ENCODE assay signal across 15 cellular contexts in the genomic region with DNA sequence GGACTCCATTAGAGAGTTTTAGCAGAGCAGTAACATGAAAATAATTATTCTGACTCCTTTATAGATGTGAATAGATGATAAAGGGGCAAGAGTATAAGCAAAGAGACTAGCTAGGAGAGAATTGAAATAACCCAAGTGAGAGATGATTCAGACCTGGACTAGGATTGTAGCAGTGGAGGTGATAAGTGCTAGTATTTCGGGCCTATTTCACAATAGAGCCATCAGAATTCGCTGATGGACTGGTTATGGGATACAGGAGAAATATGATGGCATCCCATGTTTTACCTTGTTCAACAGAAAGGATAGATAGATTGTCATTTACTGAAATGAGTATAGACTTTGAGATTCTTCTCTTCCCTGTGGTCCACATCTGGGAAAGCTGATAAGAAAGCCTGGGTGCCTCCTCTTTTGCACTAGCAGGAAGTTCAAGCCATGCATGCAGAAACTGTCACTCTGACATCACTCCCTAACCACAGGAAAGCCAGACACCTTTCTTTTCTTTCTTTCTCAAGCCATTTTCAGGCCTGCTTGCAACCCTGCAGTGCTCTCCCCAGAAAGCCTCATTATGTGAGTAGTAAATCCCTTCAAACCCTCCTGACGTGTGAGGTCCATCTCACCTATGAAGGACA. TPM values are rescaled to one million over a fixed set of nuclear protein-coding genes. Genes with fewer than 3 reads are reported as not detected.
DNase-seq lines count a peak whose midpoint lies in the region; ATAC-seq and TF ChIP-seq lines count a peak whose summit lies in the region.
"Had no signal": no experiment of that assay in that cellular context is flagged by ENCODE, and none has a peak within 500 bp of the region (broad histone marks: within the 10 kb centered on the region; RNA-seq: fewer than 3 reads in every experiment).

No MANE protein-coding gene starts in this region.

- H3K56ac ChIP-seq in H9 (ENCODE audit: insufficient read length, low read depth, low read length): no peak overlapping the region

- H2BK15ac ChIP-seq in H9 (ENCODE audit: low read depth, low read length): no peak overlapping the region

- H3K4ac ChIP-seq in H9 (ENCODE audit: low read depth, low read length): no peak overlapping the region

- no peak overlapping the region for H3K4me3 ChIP-seq in fibroblast of villous mesenchyme (ENCODE audit: low read depth, low read length)
- H3K4me3 ChIP-seq: GM23338 had no signal

- H3K4me2 ChIP-seq in H9 (ENCODE audit: insufficient read depth, insufficient read length, low read length): no peak overlapping the region
- H3K4me2 ChIP-seq: GM23338 had no signal

- H3K18ac ChIP-seq in H9 (ENCODE audit: insufficient read length, low read depth, low read length): no peak overlapping the region

- H3K23me2 ChIP-seq in H9 (ENCODE audit: insufficient read length, low read depth, low read length, poor library complexity, severe bottlenecking): no peaks in the 10 kb centered on the region

- DNase-seq in fibroblast of villous mesenchyme (ENCODE audit: low read depth) (peak; percentile 4), NCI-H1105 treated with DMSO at 0.1 percent for 48 hours (lab: John Stamatoyannopoulos, UW) (no peak), NCI-H2081 (lab: John Stamatoyannopoulos, UW) (no peak), H9 (no peak)
- no peak for DNase-seq in naive thymus-derived CD8-positive, alpha-beta T cell
- DNase-seq: activated T-cell treated with anti-CD3 and anti-CD28 coated beads, Interleukin-2, amount 50 U/mL, for 72 hours; foreskin keratinocyte; mesenchymal stem cell; NCI-H82 had no signal

- no peaks in the 10 kb centered on the region for H3K79me1 ChIP-seq in H9 (ENCODE audit: insufficient read depth, low read depth, low read length, poor library complexity, severe bottlenecking)

- no peaks in the 10 kb centered on the region for H4K20me1 ChIP-seq in H9 (ENCODE audit: control insufficient read depth, insufficient read depth, insufficient read length)

- POLR2A ChIA-PET in naive thymus-derived CD8-positive, alpha-beta T cell (lab: Charles Lee): no interaction called here

- no peaks in the 10 kb centered on the region for H3K79me2 ChIP-seq in H9 (ENCODE audit: insufficient read depth, low read length)

- H2AK5ac ChIP-seq in H9 (ENCODE audit: insufficient read length, low read length): no peak overlapping the region

- peaks cover under 1 to 9% (median 4%) of the 10 kb centered on the region in 5 donors for H3K27me3 Mint-ChIP-seq in naive thymus-derived CD8-positive, alpha-beta T cell
- H3K27me3 Mint-ChIP-seq in H9 (ENCODE audit: low read depth): no peaks in the 10 kb centered on the region

- no peak overlapping the region for H3K27ac Mint-ChIP-seq in naive thymus-derived CD8-positive, alpha-beta T cell
- no peak overlapping the region; a peak in 1 of 7 replicates for H3K27ac Mint-ChIP-seq in H9
- H3K27ac Mint-ChIP-seq: activated T-cell treated with anti-CD3 and anti-CD28 coated beads, Interleukin-2, amount 50 U/mL, for 72 hours; GM23338 had no signal

- H2BK12ac ChIP-seq in H9 (ENCODE audit: insufficient read length, low read depth, low read length): no peak overlapping the region

- no peak overlapping the region for H4K5ac ChIP-seq in H9 (ENCODE audit: insufficient read length, low read depth, low read length)

- H2BK5ac ChIP-seq in H9 (ENCODE audit: insufficient read length, low read length): no peak overlapping the region

- H4K8ac ChIP-seq in H9 (replicated peaks; ENCODE audit: insufficient read length, low read depth, low read length): no peak overlapping the region

- no peak overlapping the region for H3K4me3 Mint-ChIP-seq in naive thymus-derived CD8-positive, alpha-beta T cell
- H3K4me3 Mint-ChIP-seq in H9: no peak overlapping the region
- H3K4me3 Mint-ChIP-seq: activated T-cell treated with anti-CD3 and anti-CD28 coated beads, Interleukin-2, amount 50 U/mL, for 72 hours; GM23338 had no signal

- peaks cover 0 to 3% (median 0%) of the 10 kb centered on the region in 3 donors for H3K36me3 Mint-ChIP-seq in naive thymus-derived CD8-positive, alpha-beta T cell
- H3K36me3 Mint-ChIP-seq in H9 (ENCODE audit: insufficient read depth in 1 of 3, low read depth in 3 of 3): peaks cover 15 to 42% (median 17%) of the 10 kb centered on the region in 3 experiments

- no peak overlapping the region for H3K9ac ChIP-seq in H9 (ENCODE audit: extremely low read depth, insufficient read length, low read length)

- H3K4me1 ChIP-seq in H9 (ENCODE audit: insufficient read depth, low read length): no peaks in the 10 kb centered on the region
- H3K4me1 ChIP-seq: foreskin keratinocyte had no signal

- no CpG with 5 or more reads among the region's 3 CpGs for WGBS in H9 (ENCODE audit: extremely low coverage, insufficient read length, low lambda C conversion rate)

- no peak overlapping the region for H3T11ph ChIP-seq in H9 (ENCODE audit: low read length)

- peaks cover 0 to 6% (median 0%) of the 10 kb centered on the region in 9 donors for H3K9me3 Mint-ChIP-seq in naive thymus-derived CD8-positive, alpha-beta T cell
- peaks cover 14 to 20% of the 10 kb centered on the region in 2 experiments for H3K9me3 Mint-ChIP-seq in H9

- H2BK120ac ChIP-seq in H9 (ENCODE audit: low read depth, low read length, poor library complexity, severe bottlenecking): no peak overlapping the region

- no peak overlapping the region for H2AFZ ChIP-seq in H9 (ENCODE audit: low read length)
- H2AFZ ChIP-seq: GM23338 had no signal

- H2BK20ac ChIP-seq in H9 (ENCODE audit: low read depth, low read length, poor library complexity, severe bottlenecking): no peak overlapping the region

- TF ChIP-seq CTCF in fibroblast of villous mesenchyme (IDR thresholded peaks at IDR 0.05; ENCODE audit: insufficient read depth, low read depth, low read length) (no peak), H9 (conservative IDR thresholded peaks at IDR 0.05) (no peak)

- no peak overlapping the region for H3K27ac ChIP-seq in H9 (ENCODE audit: insufficient read length, low read depth, low read length)
- H3K27ac ChIP-seq: foreskin keratinocyte had no signal

- H4K91ac ChIP-seq in H9 (ENCODE audit: insufficient read length, low read depth, low read length): no peak overlapping the region

- ATAC-seq in GM18508 (IDR thresholded peaks at IDR 0.05; ENCODE audit: insufficient read depth, unreplicated experiment) (peak; percentile 74), GM21526 (IDR thresholded peaks at IDR 0.05; ENCODE audit: low FRiP score, unreplicated experiment) (peak; percentile 81), HG03432 (IDR thresholded peaks at IDR 0.05; ENCODE audit: unreplicated experiment) (peak; percentile 88)
- ATAC-seq in naive thymus-derived CD8-positive, alpha-beta T cell: no peak
- ATAC-seq: activated T-cell treated with anti-CD3 and anti-CD28 coated beads, Interleukin-2, amount 50 U/mL, for 72 hours; foreskin keratinocyte; GM23338 had no signal

- H3K23ac ChIP-seq in H9 (ENCODE audit: insufficient read length, low read depth, low read length): no peak overlapping the region

- no peak overlapping the region for H3K14ac ChIP-seq in H9 (ENCODE audit: insufficient read depth, low read length)

- H3K4me1 Mint-ChIP-seq in naive thymus-derived CD8-positive, alpha-beta T cell: no peaks in the 10 kb centered on the region
- H3K4me1 Mint-ChIP-seq in H9: 0 out of 4 replicates have a peak, but pooled peaks cover 3 to 4% of the 10 kb centered on the region in 2 experiments
- H3K4me1 Mint-ChIP-seq: GM23338 had no signal

- H3K9me3 ChIP-seq in H9 (ENCODE audit: control insufficient read depth, low read depth, low read length): no peaks in the 10 kb centered on the region

- no peaks in the 10 kb centered on the region for H3K27me3 ChIP-seq in H9 (ENCODE audit: insufficient read depth, low read length)
- H3K27me3 ChIP-seq: foreskin keratinocyte had no signal

RNA-seq across cellular contexts. Expression of a gene that starts 25.3 kb away (rescaled TPM):
- total RNA-seq in fibroblast of villous mesenchyme (not detected in 2 replicates), H9 (2021) (2.3 and 2.5 TPM in 2 replicates)
- not detected for total RNA-seq in naive thymus-derived CD8-positive, alpha-beta T cell
- polyA plus RNA-seq in naive thymus-derived CD8-positive, alpha-beta T cell: not detected
- total RNA-seq: activated T-cell treated with anti-CD3 and anti-CD28 coated beads, Interleukin-2, amount 50 U/mL, for 72 hours; chondrocyte; foreskin keratinocyte; T-helper 2 cell treated with Interferon-gamma antibody and Interleukin-4, amounts not matched to agents 100 ng/mL and 5 ng/mL, for 36 hours had no signal
- polyA plus RNA-seq: foreskin keratinocyte had no signal

Comparison
In these comparisons a context has a peak if more than half of its experiments do, and no peak if none do; other contexts are left out.
1. ATAC-seq: peak in GM18508 (single experiment), GM21526 (single experiment) and HG03432 (single experiment); none in naive thymus-derived CD8-positive, alpha-beta T cell (0 of 2).